ENCODE assay signal across 1 cellular context in genomic region chr11:2808850-2809847, GRCh38.
TF ChIP-seq lines count a peak whose summit lies in the region.

No MANE protein-coding gene starts in this region.

TF ChIP-seq in HepG2, 621 proteins besides CTCF, POLR2A, EP300 and RAD21 (continued from another document):
- TF ChIP-seq ZHX2 (IDR thresholded peaks at IDR 0.05; ENCODE audit: low read depth) (no peak), ZHX2 (CRISPR knock-in tag; IDR thresholded peaks at IDR 0.05; ENCODE audit: borderline replicate concordance) (no peak), ZNF383 (CRISPR knock-in tag; IDR thresholded peaks at IDR 0.05; ENCODE audit: borderline replicate concordance) (no peak)
TF ChIP-seq in HepG2: peak in this region for 1.
